Comparison of ENCODE assay signal across 17 cellular contexts in genomic region chr10:30494558-30494957, GRCh38.
A peak's percentile ranks its signal among the peaks of the same experiment; 100 is the strongest.
DNase-seq lines count a peak whose midpoint lies in the region; ATAC-seq and TF ChIP-seq lines count a peak whose summit lies in the region.
"Had no signal": no experiment of that assay in that cellular context is flagged by ENCODE, and none has a peak within 500 bp of the region (broad histone marks: within the 10 kb centered on the region; RNA-seq: fewer than 3 reads in every experiment).

No MANE protein-coding gene starts in this region.

- peaks cover 65% of the 10 kb centered on the region for H3K4me1 Mint-ChIP-seq in T-helper 2 cell treated with Interferon-gamma antibody and Interleukin-4, amounts not matched to agents 5 μg/mL and 100 μg/mL, for 36 hours (ENCODE audit: low read depth)
- H3K4me1 Mint-ChIP-seq in central memory CD8-positive, alpha-beta T cell = peaks cover 93% of the 10 kb centered on the region

- H2AFZ ChIP-seq in Loucy (ENCODE audit: low read length) = 0 out of 2 replicates have a peak overlapping the region, but pooled peaks have one; percentile 14
- H2AFZ ChIP-seq: GM23338 had no signal

- no peaks in the 10 kb centered on the region for H3K9me3 ChIP-seq in Loucy (ENCODE audit: insufficient read depth, low read depth, low read length)
- H3K9me3 ChIP-seq in spleen = no peaks in the 10 kb centered on the region
- H3K9me3 ChIP-seq: Caco-2, right atrium auricular region had no signal

- no peak for ATAC-seq in central memory CD8-positive, alpha-beta T cell (replicated peaks; ENCODE audit: extremely low read depth, poor library complexity, severe bottlenecking)
- ATAC-seq: GM23338; naive thymus-derived CD8-positive, alpha-beta T cell had no signal

- peak overlapping the region; percentile 3 to 87 (median 75) for H3K27ac ChIP-seq in spleen

- intact Hi-C loops in spleen (cut with DNase I; ENCODE audit: low total_unique reads) = no loop called here

- H3K36me3 ChIP-seq in Loucy (ENCODE audit: insufficient read depth, low read length) (no peaks in the 10 kb centered on the region), spleen (no peaks in the 10 kb centered on the region)
- H3K36me3 ChIP-seq: right atrium auricular region had no signal

- H3K27me3 ChIP-seq in Loucy (ENCODE audit: insufficient read depth, low read length, poor library complexity, severe bottlenecking) (no peaks in the 10 kb centered on the region), spleen (replicated peaks in 1 of 7) (no peaks in the 10 kb centered on the region)
- H3K27me3 ChIP-seq: right atrium auricular region had no signal

- TF ChIP-seq CTCF in Loucy (conservative IDR thresholded peaks at IDR 0.05; ENCODE audit: low read length) (no peak), spleen (IDR thresholded peaks at IDR 0.05 in 8 of 11, conservative IDR thresholded peaks at IDR 0.05 in 3 of 11) (no peak)

- H3K4me3 Mint-ChIP-seq in T-helper 2 cell treated with Interferon-gamma antibody and Interleukin-4, amounts not matched to agents 5 μg/mL and 100 μg/mL, for 36 hours = no peak overlapping the region
- no peak overlapping the region for H3K4me3 Mint-ChIP-seq in central memory CD8-positive, alpha-beta T cell
- H3K4me3 Mint-ChIP-seq: activated CD4-positive, alpha-beta T cell treated with anti-CD3 and anti-CD28 coated beads for 36 hours; activated T-cell treated with anti-CD3 and anti-CD28 coated beads, Interleukin-2, amount 50 U/mL, for 24 hours; GM23338 had no signal

- peaks cover 4% of the 10 kb centered on the region for H3K36me3 Mint-ChIP-seq in T-helper 2 cell treated with Interferon-gamma antibody and Interleukin-4, amounts not matched to agents 5 μg/mL and 100 μg/mL, for 36 hours (ENCODE audit: low read depth)
- H3K36me3 Mint-ChIP-seq in central memory CD8-positive, alpha-beta T cell (ENCODE audit: insufficient read depth) = peaks cover 7% of the 10 kb centered on the region

- H3K9ac ChIP-seq in Loucy (ENCODE audit: low read depth, low read length, poor library complexity, severe bottlenecking) = no peak overlapping the region

- no peaks in the 10 kb centered on the region for H3K9me2 ChIP-seq in Loucy (replicated peaks; ENCODE audit: low read depth, low read length)

- TF ChIP-seq POLR2A in spleen (IDR thresholded peaks at IDR 0.05) = no peak

- no peaks in the 10 kb centered on the region for H4K20me1 ChIP-seq in Loucy (ENCODE audit: insufficient read depth, low read length, poor library complexity, severe bottlenecking)

- H3K4me3 ChIP-seq in Loucy (ENCODE audit: low read length, poor library complexity, severe bottlenecking) (no peak overlapping the region), spleen (peak overlapping the region in 1 of 8 donors; percentile 34)
- H3K4me3 ChIP-seq: GM23338, right atrium auricular region had no signal

- DNase-seq in T-helper 2 cell treated with Interferon-gamma antibody and Interleukin-4, amounts not matched to agents 5 μg/mL and 100 μg/mL, for 36 hours (ENCODE audit: low spot score) = no peak
- DNase-seq in T-helper 2 cell (no peak), spleen (no peak), NCI-H69 (lab: John Stamatoyannopoulos, UW) (no peak), KG1 (lab: John Stamatoyannopoulos, UW) (no peak), NCI-H2227 (lab: John Stamatoyannopoulos, UW; ENCODE audit: unreplicated experiment) (no peak)
- no peak for DNase-seq in central memory CD8-positive, alpha-beta T cell (ENCODE audit: low spot score in 2 of 2)
- DNase-seq: activated T-cell treated with anti-CD3 and anti-CD28 coated beads, Interleukin-2, amount 50 U/mL, for 24 hours; Caco-2; dermis blood vessel endothelial cell; naive thymus-derived CD8-positive, alpha-beta T cell; NCI-H1048; NCI-H226 had no signal

- peak overlapping the region; percentile 32 for H3K27ac Mint-ChIP-seq in T-helper 2 cell treated with Interferon-gamma antibody and Interleukin-4, amounts not matched to agents 5 μg/mL and 100 μg/mL, for 36 hours
- H3K27ac Mint-ChIP-seq in central memory CD8-positive, alpha-beta T cell (ENCODE audit: low read depth) = peak overlapping the region; percentile 27
- H3K27ac Mint-ChIP-seq: activated CD4-positive, alpha-beta T cell treated with anti-CD3 and anti-CD28 coated beads for 36 hours; activated T-cell treated with anti-CD3 and anti-CD28 coated beads, Interleukin-2, amount 50 U/mL, for 24 hours; GM23338 had no signal

- H3K4me2 ChIP-seq in Loucy (ENCODE audit: low read depth, low read length, poor library complexity, severe bottlenecking) = no peak overlapping the region
- H3K4me2 ChIP-seq: GM23338 had no signal

- peaks cover 9% of the 10 kb centered on the region for H3K27me3 Mint-ChIP-seq in T-helper 2 cell treated with Interferon-gamma antibody and Interleukin-4, amounts not matched to agents 5 μg/mL and 100 μg/mL, for 36 hours (ENCODE audit: low read depth)
- no peaks in the 10 kb centered on the region for H3K27me3 Mint-ChIP-seq in central memory CD8-positive, alpha-beta T cell
- H3K27me3 Mint-ChIP-seq: activated T-cell treated with anti-CD3 and anti-CD28 coated beads, Interleukin-2, amount 50 U/mL, for 24 hours had no signal

- 67 to 76% (median 71%) methylated on average over 4 of the region's 4 CpGs for WGBS in spleen, 5 donors

- peaks cover 5% of the 10 kb centered on the region; the same call in 1 of the 2 replicates for H3F3A ChIP-seq in Loucy (ENCODE audit: low read depth)

- H3K9me3 Mint-ChIP-seq in T-helper 2 cell treated with Interferon-gamma antibody and Interleukin-4, amounts not matched to agents 5 μg/mL and 100 μg/mL, for 36 hours = no peaks in the 10 kb centered on the region
- H3K9me3 Mint-ChIP-seq in central memory CD8-positive, alpha-beta T cell = no peaks in the 10 kb centered on the region
- H3K9me3 Mint-ChIP-seq: activated T-cell treated with anti-CD3 and anti-CD28 coated beads, Interleukin-2, amount 50 U/mL, for 24 hours; GM23338; naive thymus-derived CD8-positive, alpha-beta T cell had no signal

- no peaks in the 10 kb centered on the region for H3K79me2 ChIP-seq in Loucy (ENCODE audit: insufficient read depth, low read length)

- H3K4me1 ChIP-seq in Loucy (ENCODE audit: insufficient read depth, low read length, poor library complexity, severe bottlenecking) (peaks cover 68% of the 10 kb centered on the region), spleen (peaks cover 56 to 96% (median 75%) of the 10 kb centered on the region in 6 donors)
- H3K4me1 ChIP-seq: Caco-2, right atrium auricular region had no signal
